ENCODE assay signal across 33 cellular contexts in the genomic region with DNA sequence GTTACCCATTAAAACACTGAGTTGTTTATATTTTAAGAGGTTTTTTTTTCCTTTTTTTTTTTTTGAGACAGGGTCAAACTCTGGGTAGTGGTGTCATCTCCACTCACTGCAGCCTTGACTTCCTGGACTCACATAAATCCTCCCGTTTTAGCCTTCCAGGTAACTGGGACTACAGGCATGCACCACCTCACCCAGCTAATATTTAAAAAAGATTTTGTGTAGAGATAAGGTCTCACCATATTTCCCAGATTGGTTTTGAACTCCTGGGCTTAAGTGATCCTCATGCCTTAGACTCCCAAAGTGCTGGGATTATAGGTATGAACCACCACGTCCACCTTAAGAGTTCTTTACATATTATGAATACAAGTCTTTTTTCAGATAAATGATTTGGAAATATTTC.
"Had no signal": no experiment of that assay in that cellular context is flagged by ENCODE, and none has a peak within 500 bp of the region (broad histone marks: within the 10 kb centered on the region; RNA-seq: fewer than 3 reads in every experiment).

No MANE protein-coding gene starts in this region.

- ATAC-seq: activated naive CD4-positive, alpha-beta T cell treated with anti-CD3 and anti-CD28 coated beads, Interleukin-2, amount 50 U/mL, for 72 hours; activated naive CD8-positive, alpha-beta T cell treated with anti-CD3 and anti-CD28 coated beads, Interleukin-2, amount 50 U/mL, for 24 hours; activated T-cell treated with anti-CD3 and anti-CD28 coated beads, Interleukin-2, amount 50 U/mL, for 4 hours; activated T-cell treated with anti-CD3 and anti-CD28 coated beads, Interleukin-2, amount 50 U/mL, for 72 hours; activated T-helper 17 cell treated with anti-CD3 and anti-CD28 coated beads, Interleukin-2, amount 50 U/mL, for 72 hours; body of pancreas had no signal

- FAIRE-seq: astrocyte, bronchial epithelial cell had no signal

- DNase-seq: activated effector memory CD4-positive, alpha-beta T cell treated with anti-CD3 and anti-CD28 coated beads, Interleukin-2, amount 50 U/mL, for 16 hours; activated effector memory CD4-positive, alpha-beta T cell treated with Interleukin-2 at 50 U/mL for 16 hours; activated gamma-delta T cell; activated gamma-delta T cell treated with Interleukin-2 at 50 U/mL for 16 hours; activated naive CD4-positive, alpha-beta T cell; activated naive CD4-positive, alpha-beta T cell treated with anti-CD3 and anti-CD28 coated beads for 36 hours; activated naive CD4-positive, alpha-beta T cell treated with anti-CD3 and anti-CD28 coated beads, Interleukin-2, amount 10 ng/mL, durations not matched to agents 7 days and 5 days; activated naive CD4-positive, alpha-beta T cell treated with anti-CD3 and anti-CD28 coated beads, Interleukin-2, amount 50 U/mL, for 16 hours; activated naive CD4-positive, alpha-beta T cell treated with Interleukin-2 at 50 U/mL for 16 hours; activated naive CD8-positive, alpha-beta T cell treated with anti-CD3 and anti-CD28 coated beads for 36 hours; activated naive CD8-positive, alpha-beta T cell treated with anti-CD3 and anti-CD28 coated beads, Interleukin-2, amount 10 ng/mL, durations not matched to agents 7 days and 5 days; activated naive CD8-positive, alpha-beta T cell treated with anti-CD3 and anti-CD28 coated beads, Interleukin-2, amount 50 U/mL, for 24 hours; activated T-cell treated with anti-CD3 and anti-CD28 coated beads, Interleukin-2, amount 50 U/mL, for 24 hours; activated T-cell treated with anti-CD3 and anti-CD28 coated beads, Interleukin-2, amount 50 U/mL, for 4 hours; activated T-cell treated with anti-CD3 and anti-CD28 coated beads, Interleukin-2, amount 50 U/mL, for 48 hours; activated T-cell treated with anti-CD3 and anti-CD28 coated beads, Interleukin-2, amount 50 U/mL, for 72 hours; adrenal gland; amniotic stem cell; amygdala; anterior cingulate cortex; aorta; body of pancreas; brain microvascular endothelial cell; caudate nucleus; central memory CD4-positive, alpha-beta T cell; cerebellar nuclear complex had no signal

- H3K36me3 ChIP-seq: adrenal gland, brain microvascular endothelial cell, breast epithelium had no signal

- H3K27ac ChIP-seq: adrenal gland, ascending aorta, body of pancreas, brain microvascular endothelial cell, breast epithelium, cardiac muscle cell had no signal

- H3K4me1 ChIP-seq: adrenal gland, ascending aorta, body of pancreas, breast epithelium had no signal

- H3K9me3 ChIP-seq: body of pancreas, breast epithelium had no signal

- H3K27me3 ChIP-seq: adrenal gland, ascending aorta, body of pancreas, brain microvascular endothelial cell, breast epithelium, cardiac muscle cell had no signal

- H3K4me3 ChIP-seq: adrenal gland, ascending aorta, body of pancreas, breast epithelium, cardiac muscle cell had no signal
